In the genomic region with DNA sequence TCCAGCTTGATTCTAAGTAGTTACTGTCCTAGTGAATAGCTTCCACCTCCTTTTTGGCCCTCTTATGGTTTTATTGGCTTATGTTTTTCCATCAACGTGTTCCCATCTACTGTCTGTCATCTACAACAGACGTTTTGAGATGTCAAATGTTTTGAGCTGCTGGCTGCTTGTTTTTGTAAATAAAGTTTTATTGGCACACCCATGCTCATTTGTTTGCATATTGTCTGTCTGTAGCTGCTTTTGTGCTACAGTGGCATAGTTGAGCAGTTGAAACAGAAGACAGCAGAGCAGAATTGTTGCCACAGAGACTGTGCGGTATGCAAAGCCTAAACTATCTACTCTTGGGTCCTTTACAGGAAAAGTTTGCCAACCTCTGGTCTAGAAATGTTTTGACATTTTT, we compare ENCODE assay signal across 37 cellular contexts.
"Had no signal": no experiment of that assay in that cellular context is flagged by ENCODE, and none has a peak within 500 bp of the region (broad histone marks: within the 10 kb centered on the region; RNA-seq: fewer than 3 reads in every experiment).

No MANE protein-coding gene starts in this region.

- H3K4me1 ChIP-seq: adrenal gland, body of pancreas, breast epithelium had no signal

- H3K27me3 Mint-ChIP-seq: activated B cell treated with CpG ODN at 0.5 μM for 24 hours; activated CD4-positive, alpha-beta memory T cell treated with anti-CD3 and anti-CD28 coated beads for 36 hours; activated CD4-positive, alpha-beta T cell treated with anti-CD3 and anti-CD28 coated beads, Interleukin-2, amount 10 ng/mL, durations not matched to agents 24 days and 14 days; activated CD8-positive, alpha-beta T cell treated with anti-CD3 and anti-CD28 coated beads for 36 hours; activated naive CD8-positive, alpha-beta T cell treated with anti-CD3 and anti-CD28 coated beads for 36 hours; activated T-helper 17 cell treated with anti-CD3 and anti-CD28 coated beads, Interleukin-2, amount 50 U/mL, for 72 hours had no signal

- H3K36me3 ChIP-seq: adrenal gland, brain microvascular endothelial cell, breast epithelium had no signal

- H3K27ac ChIP-seq: adrenal gland, body of pancreas, brain microvascular endothelial cell, breast epithelium, VCaP had no signal

- H3K9me3 ChIP-seq: adrenal gland, body of pancreas, breast epithelium had no signal

- FAIRE-seq: astrocyte, TTC549 had no signal

- H3K27ac Mint-ChIP-seq: activated B cell treated with CpG ODN at 0.5 μM for 24 hours; activated CD4-positive, alpha-beta memory T cell treated with anti-CD3 and anti-CD28 coated beads for 36 hours; activated CD4-positive, alpha-beta T cell treated with anti-CD3 and anti-CD28 coated beads, Interleukin-2, amount 10 ng/mL, durations not matched to agents 24 days and 14 days; activated CD8-positive, alpha-beta T cell treated with anti-CD3 and anti-CD28 coated beads for 36 hours; activated naive CD4-positive, alpha-beta T cell treated with anti-CD3 and anti-CD28 coated beads for 36 hours; activated naive CD4-positive, alpha-beta T cell treated with anti-CD3 and anti-CD28 coated beads, Interleukin-2, amount 50 U/mL, for 72 hours; activated naive CD8-positive, alpha-beta T cell treated with anti-CD3 and anti-CD28 coated beads for 36 hours; activated T-cell treated with anti-CD3 and anti-CD28 coated beads, Interleukin-2, amount 50 U/mL, for 72 hours; activated T-helper 1 cell treated with anti-CD3 and anti-CD28 coated beads, Interleukin-12 subunit alpha, Interleukin-12 subunit beta, Interleukin-2, Interleukin-4 antibody, amounts not matched to agents 30 ng/mL and 10 ng/mL and 1 ng/mL, durations not matched to agents 14 hours and 24 hours and 36 hours; activated T-helper 17 cell treated with anti-CD3 and anti-CD28 coated beads, Interleukin-2, amount 50 U/mL, for 72 hours; T-helper 1 cell treated with Interleukin-12 subunit alpha and Interleukin-12 subunit beta and Interleukin-4 antibody, amounts not matched to agents 30 μg/mL and 1 μg/mL, for 36 hours; T-helper 2 cell treated with Interferon-gamma antibody and Interleukin-4, amounts not matched to agents 5 μg/mL and 100 μg/mL, for 36 hours had no signal

- H3K4me1 Mint-ChIP-seq: activated B cell treated with CpG ODN at 0.5 μM for 24 hours had no signal

- H3K9me3 Mint-ChIP-seq: activated B cell treated with CpG ODN at 0.5 μM for 24 hours; activated CD4-positive, alpha-beta memory T cell treated with anti-CD3 and anti-CD28 coated beads for 36 hours; activated CD4-positive, alpha-beta T cell treated with anti-CD3 and anti-CD28 coated beads, Interleukin-2, amount 10 ng/mL, durations not matched to agents 24 days and 14 days; activated CD8-positive, alpha-beta T cell treated with anti-CD3 and anti-CD28 coated beads for 36 hours; activated naive CD4-positive, alpha-beta T cell treated with anti-CD3 and anti-CD28 coated beads for 36 hours; activated naive CD4-positive, alpha-beta T cell treated with anti-CD3 and anti-CD28 coated beads, Interleukin-2, amount 50 U/mL, for 72 hours; activated naive CD8-positive, alpha-beta T cell treated with anti-CD3 and anti-CD28 coated beads for 36 hours; activated T-cell treated with anti-CD3 and anti-CD28 coated beads, Interleukin-2, amount 50 U/mL, for 4 hours; activated T-cell treated with anti-CD3 and anti-CD28 coated beads, Interleukin-2, amount 50 U/mL, for 72 hours; activated T-helper 1 cell treated with anti-CD3 and anti-CD28 coated beads, Interleukin-12 subunit alpha, Interleukin-12 subunit beta, Interleukin-2, Interleukin-4 antibody, amounts not matched to agents 30 ng/mL and 10 ng/mL and 1 ng/mL, durations not matched to agents 14 hours and 24 hours and 36 hours; activated T-helper 17 cell treated with anti-CD3 and anti-CD28 coated beads, Interleukin-2, amount 50 U/mL, for 72 hours; T-helper 1 cell treated with Interleukin-12 subunit alpha and Interleukin-12 subunit beta and Interleukin-4 antibody, amounts not matched to agents 30 μg/mL and 1 μg/mL, for 36 hours; T-helper 2 cell treated with Interferon-gamma antibody and Interleukin-4, amounts not matched to agents 5 μg/mL and 100 μg/mL, for 36 hours had no signal

- ATAC-seq: activated CD8-positive, alpha-beta T cell treated with anti-CD3 and anti-CD28 coated beads for 36 hours; activated naive CD4-positive, alpha-beta T cell treated with anti-CD3 and anti-CD28 coated beads, Interleukin-2, amount 50 U/mL, for 72 hours; activated T-cell treated with anti-CD3 and anti-CD28 coated beads, Interleukin-2, amount 50 U/mL, for 4 hours; activated T-cell treated with anti-CD3 and anti-CD28 coated beads, Interleukin-2, amount 50 U/mL, for 72 hours; activated T-helper 17 cell treated with anti-CD3 and anti-CD28 coated beads, Interleukin-2, amount 50 U/mL, for 72 hours; body of pancreas had no signal

- H3K4me3 Mint-ChIP-seq: activated B cell treated with CpG ODN at 0.5 μM for 24 hours; activated CD4-positive, alpha-beta memory T cell treated with anti-CD3 and anti-CD28 coated beads for 36 hours; activated CD4-positive, alpha-beta T cell treated with anti-CD3 and anti-CD28 coated beads, Interleukin-2, amount 10 ng/mL, durations not matched to agents 24 days and 14 days; activated CD8-positive, alpha-beta T cell treated with anti-CD3 and anti-CD28 coated beads for 36 hours; activated naive CD4-positive, alpha-beta T cell treated with anti-CD3 and anti-CD28 coated beads for 36 hours; activated naive CD8-positive, alpha-beta T cell treated with anti-CD3 and anti-CD28 coated beads for 36 hours; activated T-cell treated with anti-CD3 and anti-CD28 coated beads, Interleukin-2, amount 50 U/mL, for 4 hours; activated T-cell treated with anti-CD3 and anti-CD28 coated beads, Interleukin-2, amount 50 U/mL, for 72 hours; activated T-helper 1 cell treated with anti-CD3 and anti-CD28 coated beads, Interleukin-12 subunit alpha, Interleukin-12 subunit beta, Interleukin-2, Interleukin-4 antibody, amounts not matched to agents 30 ng/mL and 10 ng/mL and 1 ng/mL, durations not matched to agents 14 hours and 24 hours and 36 hours; activated T-helper 17 cell treated with anti-CD3 and anti-CD28 coated beads, Interleukin-2, amount 50 U/mL, for 72 hours; T-helper 1 cell treated with Interleukin-12 subunit alpha and Interleukin-12 subunit beta and Interleukin-4 antibody, amounts not matched to agents 30 μg/mL and 1 μg/mL, for 36 hours; T-helper 2 cell treated with Interferon-gamma antibody and Interleukin-4, amounts not matched to agents 5 μg/mL and 100 μg/mL, for 36 hours had no signal

- DNase-seq: activated B cell treated with CpG ODN at 0.5 μM for 24 hours; activated CD4-positive, alpha-beta memory T cell treated with anti-CD3 and anti-CD28 coated beads for 36 hours; activated CD4-positive, alpha-beta T cell treated with anti-CD3 and anti-CD28 coated beads for 4 hours; activated CD4-positive, alpha-beta T cell treated with anti-CD3 and anti-CD28 coated beads, Interleukin-2, amount 10 ng/mL, durations not matched to agents 24 days and 14 days; activated CD4-positive, alpha-beta T cell treated with anti-CD3 and anti-CD28 coated beads, Interleukin-2, amount 50 U/mL, for 1 hour; activated CD4-positive, alpha-beta T cell treated with anti-CD3 and anti-CD28 coated beads, Interleukin-2, amount 50 U/mL, for 4 hours; activated CD4-positive, CD25-positive, alpha-beta regulatory T cell treated with anti-CD3 and anti-CD28 coated beads, Interleukin-2, amount 50 U/mL, for 72 hours; activated CD8-positive, alpha-beta memory T cell treated with anti-CD3 and anti-CD28 coated beads, Interleukin-2, amount 50 U/mL, for 4 hours; activated CD8-positive, alpha-beta T cell treated with anti-CD3 and anti-CD28 coated beads for 36 hours; activated effector memory CD4-positive, alpha-beta T cell treated with anti-CD3 and anti-CD28 coated beads, Interleukin-2, amount 50 U/mL, for 16 hours; activated gamma-delta T cell treated with Interleukin-2 at 50 U/mL for 16 hours; activated naive CD4-positive, alpha-beta T cell; activated naive CD4-positive, alpha-beta T cell treated with anti-CD3 and anti-CD28 coated beads for 36 hours; activated naive CD4-positive, alpha-beta T cell treated with anti-CD3 and anti-CD28 coated beads, Interleukin-2, amount 50 U/mL, for 16 hours; activated naive CD8-positive, alpha-beta T cell treated with anti-CD3 and anti-CD28 coated beads for 36 hours; activated T-cell treated with anti-CD3 and anti-CD28 coated beads for 4 hours; activated T-cell treated with anti-CD3 and anti-CD28 coated beads, Interleukin-2, amount 50 U/mL, for 1 hour; activated T-cell treated with anti-CD3 and anti-CD28 coated beads, Interleukin-2, amount 50 U/mL, for 4 hours; activated T-cell treated with anti-CD3 and anti-CD28 coated beads, Interleukin-2, amount 50 U/mL, for 72 hours; adrenal gland; amniotic stem cell; aorta; body of pancreas; brain microvascular endothelial cell; central memory CD4-positive, alpha-beta T cell; T-helper 1 cell; T-helper 2 cell; T-helper 9 cell had no signal

- H3K27me3 ChIP-seq: adrenal gland, body of pancreas, brain microvascular endothelial cell, breast epithelium had no signal

- H3K4me3 ChIP-seq: adrenal gland, body of pancreas, breast epithelium had no signal
